17 cellular contexts compared by ENCODE assay signal in the genomic region with DNA sequence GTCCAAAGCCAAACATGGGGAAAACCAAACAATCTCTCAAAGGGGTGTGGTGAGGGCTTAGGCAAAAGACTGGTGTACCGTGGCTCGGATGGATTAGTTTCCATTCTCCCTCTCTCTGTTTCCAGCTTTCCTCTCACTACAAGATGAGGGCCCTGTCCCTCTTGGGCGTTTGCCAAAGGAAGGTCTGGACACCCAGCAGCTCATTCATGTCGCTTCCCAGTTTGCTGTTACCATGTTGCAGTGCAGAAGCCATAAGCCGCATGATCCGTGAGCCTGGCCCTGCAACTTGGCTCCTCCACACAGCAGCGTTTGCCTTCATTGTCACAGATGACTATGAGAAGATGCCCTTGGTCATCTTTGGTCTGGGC.
DNase-seq lines count a peak whose midpoint lies in the region; ATAC-seq and TF ChIP-seq lines count a peak whose summit lies in the region.
"Had no signal": no experiment of that assay in that cellular context is flagged by ENCODE, and none has a peak within 500 bp of the region (broad histone marks: within the 10 kb centered on the region; RNA-seq: fewer than 3 reads in every experiment).

No MANE protein-coding gene starts in this region.

- intact Hi-C loops in heart right ventricle (cut with DNase I): no loop called here

- no peaks in the 10 kb centered on the region for H3K4me1 ChIP-seq in right atrium auricular region
- H3K4me1 ChIP-seq in heart right ventricle: peaks cover 0 to 5% (median 0%) of the 10 kb centered on the region in 9 donors
- H3K4me1 ChIP-seq: BLaER1, Peyer's patch had no signal

- 86% methylated on average over 7 of the region's 7 CpGs for WGBS in heart right ventricle, 2 donors

- ATAC-seq in heart right ventricle: no peak

- DNase-seq in right atrium auricular region (ENCODE audit: low spot score) (peak; percentile 44), heart right ventricle (no peak), globus pallidus (ENCODE audit: low spot score) (peak; percentile 55), substantia nigra (lab: John Stamatoyannopoulos, UW) (peak in 3 of 49 donors; percentile 23 to 61 (median 29)), NCI-H2107 treated with DMSO at 0.1 percent for 48 hours (lab: John Stamatoyannopoulos, UW; ENCODE audit: unreplicated experiment) (no peak), DMS79 treated with DMSO at 0.1 percent for 48 hours (lab: John Stamatoyannopoulos, UW) (no peak), NCI-H1694 treated with DMSO at 0.1 percent for 48 hours (lab: John Stamatoyannopoulos, UW) (no peak)
- DNase-seq: CD4-positive, alpha-beta memory T cell; NCI-H187 treated with DMSO at 0.1 percent for 48 hours; NCI-H526 treated with DMSO at 0.1 percent for 48 hours; NK-92 treated with Interleukin-12 subunit alpha and Interleukin-12 subunit beta, amount 100 ng/mL, for 24 hours; Peyer's patch had no signal

- H3K4me3 Mint-ChIP-seq in brain: no peak overlapping the region
- H3K4me3 Mint-ChIP-seq: CD4-positive, alpha-beta memory T cell had no signal

- no peak for TF ChIP-seq CTCF in right atrium auricular region (IDR thresholded peaks at IDR 0.05)
- no peak for TF ChIP-seq CTCF in heart right ventricle (IDR thresholded peaks at IDR 0.05)
- TF ChIP-seq CTCF in brain (conservative IDR thresholded peaks at IDR 0.05): no peak

- peaks cover 26% of the 10 kb centered on the region for H3K36me3 Mint-ChIP-seq in brain
- H3K36me3 Mint-ChIP-seq: CD4-positive, alpha-beta memory T cell had no signal

- H3K27me3 Mint-ChIP-seq in brain: no peaks in the 10 kb centered on the region
- H3K27me3 Mint-ChIP-seq: CD4-positive, alpha-beta memory T cell had no signal

- no peaks in the 10 kb centered on the region for H3K9me3 ChIP-seq in right atrium auricular region
- no peaks in the 10 kb centered on the region for H3K9me3 ChIP-seq in heart right ventricle
- H3K9me3 ChIP-seq: BLaER1, Peyer's patch, SJSA1 had no signal

- peaks cover 44% of the 10 kb centered on the region for H3K4me1 Mint-ChIP-seq in brain

- H3K4me3 ChIP-seq in right atrium auricular region: no peak overlapping the region
- H3K4me3 ChIP-seq in heart right ventricle: no peak overlapping the region
- H3K4me3 ChIP-seq: BLaER1, GM23248, Peyer's patch, SJSA1 had no signal

- H3K9me3 Mint-ChIP-seq in brain: peaks cover 0 to 9% (median 5%) of the 10 kb centered on the region in 5 experiments
- H3K9me3 Mint-ChIP-seq: CD4-positive, alpha-beta memory T cell had no signal

- peak overlapping the region in 4 of 5 experiments; percentile 53 to 91 (median 65) for H3K27ac Mint-ChIP-seq in brain

- H3K27me3 ChIP-seq in right atrium auricular region (no peaks in the 10 kb centered on the region), heart right ventricle (peaks cover 0 to 3% (median 0%) of the 10 kb centered on the region in 7 donors)
- H3K27me3 ChIP-seq: BLaER1, Peyer's patch, SJSA1 had no signal

- H3K27ac ChIP-seq in right atrium auricular region (no peak overlapping the region), heart right ventricle (no peak overlapping the region), substantia nigra (ENCODE audit: low read depth, low read length, poor library complexity, severe bottlenecking) (peak overlapping the region; percentile 98)
- H3K27ac ChIP-seq: BLaER1, GM23248, KMS-11, Peyer's patch, SJSA1 had no signal

- no peaks in the 10 kb centered on the region for H3K36me3 ChIP-seq in right atrium auricular region
- H3K36me3 ChIP-seq in heart right ventricle: no peaks in the 10 kb centered on the region
- H3K36me3 ChIP-seq: BLaER1, Peyer's patch, SJSA1 had no signal

Comparison
In these comparisons a context has a peak if more than half of its experiments do, and no peak if none do; other contexts are left out.
1. DNase-seq: peak in right atrium auricular region (single experiment) and globus pallidus (single experiment); none in heart right ventricle (0 of 2), NCI-H2107 treated with DMSO at 0.1 percent for 48 hours (single experiment), DMS79 treated with DMSO at 0.1 percent for 48 hours (single experiment) and NCI-H1694 treated with DMSO at 0.1 percent for 48 hours (single experiment).